In genomic region chr20:62629864-62630470, GRCh38 we compare ENCODE assay signal across 25 cellular contexts. TPM values are rescaled to one million over a fixed set of nuclear protein-coding genes. Genes with fewer than 3 reads are reported as not detected.
DNase-seq lines count a peak whose midpoint lies in the region; ATAC-seq and TF ChIP-seq lines count a peak whose summit lies in the region.
"Had no signal": no experiment of that assay in that cellular context is flagged by ENCODE, and none has a peak within 500 bp of the region (broad histone marks: within the 10 kb centered on the region; RNA-seq: fewer than 3 reads in every experiment).

No MANE protein-coding gene starts in this region.

- no peak overlapping the region for H4K91ac ChIP-seq in trophoblast cell (ENCODE audit: low read depth, low read length)

- peaks cover 81 to 100% (median 85%) of the 10 kb centered on the region in 10 experiments for H3K4me1 ChIP-seq in BLaER1 treated with 17β-estradiol and CSF1 and Interleukin-3, amounts not matched to agents 10 nM and 100 nM
- H3K4me1 ChIP-seq in OCI-LY7 (ENCODE audit: insufficient read depth, low read length, poor library complexity, severe bottlenecking) = peaks cover 55% of the 10 kb centered on the region
- peaks cover 9 to 15% of the 10 kb centered on the region in 2 experiments for H3K4me1 ChIP-seq in trophoblast cell (ENCODE audit: control insufficient read depth in 1 of 2, insufficient read depth in 2 of 2, low read length in 2 of 2)
- no peaks in the 10 kb centered on the region for H3K4me1 ChIP-seq in osteoblast (ENCODE audit: insufficient read depth, low read length)

- BruUV-seq in OCI-LY7 (replicated peaks; lab: Mats Ljungman, UMichigan) = no TSS peak

- no peaks in the 10 kb centered on the region for H3K36me3 ChIP-seq in BLaER1 treated with 17β-estradiol and CSF1 and Interleukin-3, amounts not matched to agents 10 nM and 100 nM
- H3K36me3 ChIP-seq in OCI-LY7 (ENCODE audit: insufficient read depth, low read length) (no peaks in the 10 kb centered on the region), trophoblast cell (ENCODE audit: control insufficient read depth in 1 of 2, insufficient read depth in 2 of 2, low read length in 2 of 2) (no peaks in the 10 kb centered on the region), osteoblast (ENCODE audit: insufficient read depth, low read length) (no peaks in the 10 kb centered on the region)
- H3K36me3 ChIP-seq: SJSA1 had no signal

- peaks cover 0 to 5% (median 0%) of the 10 kb centered on the region in 11 experiments; a peak in 4 of 22 replicates for H3K9me3 ChIP-seq in BLaER1 treated with 17β-estradiol and CSF1 and Interleukin-3, amounts not matched to agents 10 nM and 100 nM (replicated peaks in 1 of 11)
- H3K9me3 ChIP-seq in OCI-LY7 (ENCODE audit: low read length) = no peaks in the 10 kb centered on the region; the same call in 1 of the 2 replicates
- H3K9me3 ChIP-seq in trophoblast cell (ENCODE audit: insufficient read depth, low read depth, low read length) = no peaks in the 10 kb centered on the region
- H3K9me3 ChIP-seq in osteoblast (ENCODE audit: low read depth, low read length) = no peaks in the 10 kb centered on the region
- H3K9me3 ChIP-seq: A549, SJSA1 had no signal

- H3K27me3 Mint-ChIP-seq in endothelial cell (ENCODE audit: unreplicated experiment) = peaks cover 2% of the 10 kb centered on the region
- peaks cover 3% of the 10 kb centered on the region for H3K27me3 Mint-ChIP-seq in activated CD4-positive, alpha-beta T cell treated with anti-CD3 and anti-CD28 coated beads for 36 hours
- H3K27me3 Mint-ChIP-seq: IgD-negative memory B cell had no signal

- H4K20me1 ChIP-seq in BLaER1 treated with 17β-estradiol and CSF1 and Interleukin-3, amounts not matched to agents 10 nM and 100 nM = no peaks in the 10 kb centered on the region
- no peaks in the 10 kb centered on the region for H4K20me1 ChIP-seq in OCI-LY7 (ENCODE audit: insufficient read depth, low read length)
- H4K20me1 ChIP-seq in osteoblast (ENCODE audit: insufficient read depth, low read length) = no peaks in the 10 kb centered on the region

- ATAC-seq in activated CD4-positive, alpha-beta T cell treated with anti-CD3 and anti-CD28 coated beads for 36 hours = no peak
- ATAC-seq in HG02798 (IDR thresholded peaks at IDR 0.05; ENCODE audit: poor library complexity, unreplicated experiment) = no peak
- ATAC-seq: A549 had no signal

- no peak overlapping the region for H3K23ac ChIP-seq in trophoblast cell (ENCODE audit: low read length)

- H3K4me3 Mint-ChIP-seq in endothelial cell (ENCODE audit: unreplicated experiment) = peak overlapping the region; percentile 16
- H3K4me3 Mint-ChIP-seq in activated CD4-positive, alpha-beta T cell treated with anti-CD3 and anti-CD28 coated beads for 36 hours = no peak overlapping the region
- H3K4me3 Mint-ChIP-seq: H9, HFFc6 had no signal

- no peaks in the 10 kb centered on the region for H3K9me3 Mint-ChIP-seq in endothelial cell (ENCODE audit: unreplicated experiment)
- no peaks in the 10 kb centered on the region for H3K9me3 Mint-ChIP-seq in activated CD4-positive, alpha-beta T cell treated with anti-CD3 and anti-CD28 coated beads for 36 hours (ENCODE audit: low read depth)
- H3K9me3 Mint-ChIP-seq: H9, HFFc6, IgD-negative memory B cell had no signal

- TF ChIP-seq CTCF in OCI-LY7 (conservative IDR thresholded peaks at IDR 0.05; ENCODE audit: low read length) (no peak), endothelial cell (IDR thresholded peaks at IDR 0.05; ENCODE audit: unreplicated experiment) (no peak), osteoblast (IDR thresholded peaks at IDR 0.05; ENCODE audit: extremely low read depth, low read depth, low read length) (no peak)

- POLR2A ChIA-PET in OCI-LY7 (lab: Charles Lee) = no interaction called here
- POLR2A ChIA-PET in activated CD4-positive, alpha-beta T cell treated with anti-CD3 and anti-CD28 coated beads for 36 hours (lab: Charles Lee) = no interaction called here

- no CpG with 5 or more reads among the region's 18 CpGs for WGBS in trophoblast cell (ENCODE audit: extremely low coverage, insufficient coverage, insufficient read length)

- H3K4me1 Mint-ChIP-seq in endothelial cell (ENCODE audit: unreplicated experiment) = peaks cover 12% of the 10 kb centered on the region
- H3K4me1 Mint-ChIP-seq in activated CD4-positive, alpha-beta T cell treated with anti-CD3 and anti-CD28 coated beads for 36 hours = no peaks in the 10 kb centered on the region

- H4K8ac ChIP-seq in trophoblast cell (ENCODE audit: low read depth, low read length) = no peak overlapping the region

- peak overlapping the region; percentile 41 for H3K18ac ChIP-seq in trophoblast cell (ENCODE audit: low read length)

- H2BK5ac ChIP-seq in trophoblast cell (ENCODE audit: low read depth, low read length, poor library complexity) = no peak overlapping the region

- H3K27ac Mint-ChIP-seq in endothelial cell (ENCODE audit: unreplicated experiment) = no peak overlapping the region
- no peak overlapping the region for H3K27ac Mint-ChIP-seq in activated CD4-positive, alpha-beta T cell treated with anti-CD3 and anti-CD28 coated beads for 36 hours
- H3K27ac Mint-ChIP-seq: HFFc6 had no signal

- peaks cover 8% of the 10 kb centered on the region for H3K79me1 ChIP-seq in trophoblast cell (ENCODE audit: low read length)

- no peak overlapping the region for H3K4ac ChIP-seq in trophoblast cell (ENCODE audit: low read depth, low read length)

- H3K9ac ChIP-seq in BLaER1 treated with 17β-estradiol and CSF1 and Interleukin-3, amounts not matched to agents 10 nM and 100 nM = no peak overlapping the region; a peak in 1 of 22 replicates
- H3K9ac ChIP-seq in trophoblast cell (ENCODE audit: low read length) = no peak overlapping the region
- H3K9ac ChIP-seq: GM23248, KMS-11 had no signal

- CTCF ChIA-PET in OCI-LY7 (lab: Charles Lee; ENCODE audit: unreplicated experiment) = no interaction called here
- CTCF ChIA-PET in activated CD4-positive, alpha-beta T cell treated with anti-CD3 and anti-CD28 coated beads for 36 hours (lab: Charles Lee) = interaction anchor here (0.6 to 1.9 kb wide), 3 partner anchors 8 to 13 kb away, joined by 3 to 9 read pairs (median 3); no protein-coding TSS in a partner anchor

- H3K4me2 ChIP-seq in BLaER1 treated with 17β-estradiol and CSF1 and Interleukin-3, amounts not matched to agents 10 nM and 100 nM = peak overlapping the region; percentile 70 to 98 (median 88)
- no peak overlapping the region for H3K4me2 ChIP-seq in OCI-LY7 (ENCODE audit: low read length)
- H3K4me2 ChIP-seq in trophoblast cell (ENCODE audit: low read length) = no peak overlapping the region
- no peak overlapping the region for H3K4me2 ChIP-seq in osteoblast (ENCODE audit: insufficient read depth, low read length)
- H3K4me2 ChIP-seq: A549, KMS-11 had no signal

- no peaks in the 10 kb centered on the region for H3K36me3 Mint-ChIP-seq in endothelial cell (ENCODE audit: low read depth, unreplicated experiment)
- no peaks in the 10 kb centered on the region for H3K36me3 Mint-ChIP-seq in activated CD4-positive, alpha-beta T cell treated with anti-CD3 and anti-CD28 coated beads for 36 hours (ENCODE audit: low read depth)
- H3K36me3 Mint-ChIP-seq: IgD-negative memory B cell had no signal

- peaks cover 0 to 1% (median under 1%) of the 10 kb centered on the region in 11 experiments; a peak in 6 of 22 replicates for H3K27me3 ChIP-seq in BLaER1 treated with 17β-estradiol and CSF1 and Interleukin-3, amounts not matched to agents 10 nM and 100 nM
- no peaks in the 10 kb centered on the region for H3K27me3 ChIP-seq in trophoblast cell (ENCODE audit: insufficient read depth, low read length)
- peaks cover 23% of the 10 kb centered on the region for H3K27me3 ChIP-seq in osteoblast (ENCODE audit: insufficient read depth, low read length)
- H3K27me3 ChIP-seq: SJSA1 had no signal

- H2AFZ ChIP-seq in OCI-LY7 (ENCODE audit: low read length) (peak overlapping the region; percentile 46; the same call in 1 of the 2 replicates), trophoblast cell (ENCODE audit: insufficient read depth, low read length, poor library complexity) (no peak overlapping the region), osteoblast (ENCODE audit: low read length) (no peak overlapping the region)
- H2AFZ ChIP-seq: GM23248 had no signal

- H3K14ac ChIP-seq in trophoblast cell (ENCODE audit: low read length) = no peak overlapping the region

- no peak overlapping the region for H3K4me3 ChIP-seq in BLaER1 treated with 17β-estradiol and CSF1 and Interleukin-3, amounts not matched to agents 10 nM and 100 nM
- no peak overlapping the region for H3K4me3 ChIP-seq in OCI-LY7 (ENCODE audit: low read depth, low read length, poor library complexity, severe bottlenecking)
- no peak overlapping the region for H3K4me3 ChIP-seq in trophoblast cell (ENCODE audit: low read depth, low read length)
- no peak overlapping the region for H3K4me3 ChIP-seq in osteoblast (ENCODE audit: insufficient read depth, low read length)
- H3K4me3 ChIP-seq: A549, GM23248, SJSA1 had no signal

- intact Hi-C loops in OCI-LY7 (cut with micrococcal nuclease; ENCODE audit: unreplicated experiment) = no loop called here
- intact Hi-C loops in activated CD4-positive, alpha-beta T cell treated with anti-CD3 and anti-CD28 coated beads for 36 hours (cut with DNase I, micrococcal nuclease) = no loop called here

- H2AK5ac ChIP-seq in trophoblast cell (ENCODE audit: low read length) = peak overlapping the region; percentile 18

- no peak overlapping the region for H4K12ac ChIP-seq in trophoblast cell (ENCODE audit: low read depth, low read length)

- H3K27ac ChIP-seq in BLaER1 treated with 17β-estradiol and CSF1 and Interleukin-3, amounts not matched to agents 10 nM and 100 nM = peak overlapping the region in 1 of 11 experiments; percentile 14; a peak in 1 of 22 replicates
- H3K27ac ChIP-seq in OCI-LY7 (ENCODE audit: low read depth, low read length, poor library complexity, severe bottlenecking) (no peak overlapping the region), trophoblast cell (ENCODE audit: low read depth, low read length) (no peak overlapping the region), osteoblast (ENCODE audit: low read depth, low read length) (no peak overlapping the region)
- H3K27ac ChIP-seq: A549, GM23248, KMS-11, SJSA1 had no signal

- H3K9me2 ChIP-seq in OCI-LY7 (ENCODE audit: insufficient read depth, low read length) = no peaks in the 10 kb centered on the region

- no peak for DNase-seq in OCI-LY7 (ENCODE audit: low spot score)
- DNase-seq in endothelial cell (ENCODE audit: low spot score) = no peak
- no peak for DNase-seq in trophoblast cell
- no peak for DNase-seq in activated CD4-positive, alpha-beta T cell treated with anti-CD3 and anti-CD28 coated beads for 36 hours
- no peak for DNase-seq in osteoblast (ENCODE audit: insufficient read length, low spot score, missing footprints)
- DNase-seq: DMS153, DND-41, GM23248, H9, HFFc6, NCI-H1048, NCI-H1417, NCI-H1694, NCI-H2081, NCI-H2171, NCI-H226, NCI-H510A, NCI-H69, Right ventricle myocardium superior had no signal

- H2BK120ac ChIP-seq in trophoblast cell (ENCODE audit: insufficient read depth, low read length, poor library complexity) = no peak overlapping the region

- H2BK12ac ChIP-seq in trophoblast cell (ENCODE audit: low read length) = peak overlapping the region; percentile 19

- H3K79me2 ChIP-seq in OCI-LY7 (ENCODE audit: insufficient read depth, low read depth, low read length) (no peaks in the 10 kb centered on the region), trophoblast cell (ENCODE audit: control insufficient read depth, insufficient read depth, low read length, poor library complexity) (no peaks in the 10 kb centered on the region), osteoblast (ENCODE audit: insufficient read depth, low read length) (no peaks in the 10 kb centered on the region)

RNA-seq across cellular contexts. Expression of gene SLCO4A1, which starts 12.3 kb away (rescaled TPM):
- 34.4 and 52.4 TPM in 2 replicates for total RNA-seq in OCI-LY7 (2014; rRNA removed; shearing (Covaris generic))
- total RNA-seq in OCI-LY7 (2022) (30.4 and 34.3 TPM in 2 replicates), endothelial cell (ENCODE audit: unreplicated experiment) (1.4 TPM), osteoblast (under 0.01 TPM in 1 of 2 replicates, not detected in the other)
- polyA plus RNA-seq in trophoblast cell (2013) = 63.6 and 64.8 TPM in 2 replicates
- 10 to 100 TPM; 40.5 to 43.4 TPM for total RNA-seq in activated CD4-positive, alpha-beta T cell treated with anti-CD3 and anti-CD28 coated beads for 36 hours

Comparison
In these comparisons a context has a peak if more than half of its experiments do, and no peak if none do; other contexts are left out.
1. H3K4me2 ChIP-seq: peak in BLaER1 treated with 17β-estradiol and CSF1 and Interleukin-3, amounts not matched to agents 10 nM and 100 nM (11 of 11); none in OCI-LY7 (single experiment), trophoblast cell (single experiment) and osteoblast (single experiment).
2. RNA of gene SLCO4A1, which starts 12.3 kb away (total RNA-seq): 30.4 to 52.4 TPM in OCI-LY7 and 40.5 to 43.4 TPM in activated CD4-positive, alpha-beta T cell treated with anti-CD3 and anti-CD28 coated beads for 36 hours; 1.4 TPM in endothelial cell (single experiment) and under 0.01 TPM in osteoblast; every median in the first group is over 10 times any median in the second.